21 cellular contexts compared by ENCODE assay signal in the genomic region with DNA sequence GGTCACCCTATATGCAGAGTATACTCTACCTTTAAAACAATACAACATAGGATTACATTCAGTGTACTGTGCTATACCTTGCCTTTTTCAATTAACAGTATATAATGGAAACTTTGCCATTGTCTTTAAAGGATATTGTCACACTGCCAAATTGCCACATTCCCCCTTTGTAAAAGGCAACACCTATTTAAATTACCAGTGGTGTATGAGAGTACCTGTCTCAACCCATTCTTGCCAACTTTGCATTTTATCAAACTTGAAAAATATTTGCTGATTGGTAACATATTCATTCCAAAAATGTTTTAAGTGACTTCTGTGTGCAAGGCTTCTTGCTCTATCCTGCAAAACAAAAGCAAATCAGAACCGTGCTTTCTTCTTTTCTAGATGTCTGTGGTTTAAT.
DNase-seq lines count a peak whose midpoint lies in the region; ATAC-seq, FAIRE-seq and TF ChIP-seq lines count a peak whose summit lies in the region.
"Had no signal": no experiment of that assay in that cellular context is flagged by ENCODE, and none has a peak within 500 bp of the region (broad histone marks: within the 10 kb centered on the region; RNA-seq: fewer than 3 reads in every experiment).

No MANE protein-coding gene starts in this region.

- H3K27me3 Mint-ChIP-seq in type B pancreatic cell: no peaks in the 10 kb centered on the region
- peaks cover 0 to 1% of the 10 kb centered on the region in 2 donors for H3K27me3 Mint-ChIP-seq in CD4-positive, alpha-beta memory T cell

- CTCF ChIA-PET in HepG2 (lab: Yijun Ruan, JAX; ENCODE audit: low intra/inter-chr PET ratio, low total read pairs): no interaction called here
- CTCF ChIA-PET in CD4-positive, alpha-beta memory T cell (lab: Charles Lee; ENCODE audit: partially characterized antibody): no interaction called here

- no TSS peak for BruUV-seq in HepG2 (replicated peaks; lab: Mats Ljungman, UMichigan)

- H3K36me3 Mint-ChIP-seq in type B pancreatic cell: no peaks in the 10 kb centered on the region
- no peaks in the 10 kb centered on the region for H3K36me3 Mint-ChIP-seq in CD4-positive, alpha-beta memory T cell
- H3K36me3 Mint-ChIP-seq: CD8-positive, alpha-beta T cell had no signal

- no peak for TF ChIP-seq RAD21 in HepG2 (CRISPR knock-in tag; IDR thresholded peaks at IDR 0.05)

- H3K4me1 ChIP-seq in HepG2 (ENCODE audit: insufficient read depth, low read length) (peaks cover 85% of the 10 kb centered on the region), right lobe of liver (no peaks in the 10 kb centered on the region), uterus (peaks cover 0 to 3% of the 10 kb centered on the region in 2 donors)
- H3K4me1 ChIP-seq in CD4-positive, alpha-beta memory T cell (ENCODE audit: insufficient read depth, low read length): no peaks in the 10 kb centered on the region
- H3K4me1 ChIP-seq: BE2C had no signal

- H3K4me1 Mint-ChIP-seq in type B pancreatic cell (ENCODE audit: unreplicated experiment): peaks cover 63% of the 10 kb centered on the region
- no peaks in the 10 kb centered on the region for H3K4me1 Mint-ChIP-seq in CD4-positive, alpha-beta memory T cell

- TF ChIP-seq POLR2A in HepG2 (IDR thresholded peaks at IDR 0.05; ENCODE audit: insufficient read depth in 1 of 2, low read depth in 2 of 2, low read length in 2 of 2) (no peak), right lobe of liver (IDR thresholded peaks at IDR 0.05) (no peak), uterus (IDR thresholded peaks at IDR 0.05) (no peak)

- no peak overlapping the region for H3K4me3 ChIP-seq in HepG2 (replicated peaks in 1 of 3; ENCODE audit: insufficient read depth in 1 of 3, low read depth in 2 of 3, low read length in 3 of 3)
- no peak overlapping the region for H3K4me3 ChIP-seq in right lobe of liver
- no peak overlapping the region for H3K4me3 ChIP-seq in uterus
- H3K4me3 ChIP-seq in CD4-positive, alpha-beta memory T cell (ENCODE audit: low read length in 2 of 2): no peak overlapping the region

- intact Hi-C loops in HepG2 (cut with micrococcal nuclease; ENCODE audit: unreplicated experiment) (loop anchor here (2.0 to 5.0 kb wide), 3 partner anchors 59 to 91 kb away; partner anchors contain the start of gene FMNL2), right lobe of liver (cut with DNase I) (no loop called here), uterus (cut with DNase I; ENCODE audit: low total_unique reads) (no loop called here)
- intact Hi-C loops in CD4-positive, alpha-beta memory T cell (cut with micrococcal nuclease): no loop called here

- TF ChIP-seq CTCF in HepG2 (CRISPR knock-in tag; IDR thresholded peaks at IDR 0.05) (no peak), right lobe of liver (IDR thresholded peaks at IDR 0.05) (no peak), type B pancreatic cell (conservative IDR thresholded peaks at IDR 0.05) (no peak), uterus (IDR thresholded peaks at IDR 0.05) (no peak)

- H3K27me3 ChIP-seq in HepG2 (ENCODE audit: control insufficient read depth in 1 of 2, insufficient read depth in 2 of 2, low read length in 2 of 2) (no peaks in the 10 kb centered on the region), right lobe of liver (no peaks in the 10 kb centered on the region), uterus (no peaks in the 10 kb centered on the region)
- no peaks in the 10 kb centered on the region for H3K27me3 ChIP-seq in CD4-positive, alpha-beta memory T cell (ENCODE audit: insufficient read depth, low read length)
- H3K27me3 ChIP-seq: BE2C had no signal

- peak overlapping the region; percentile 56 for H3K27ac Mint-ChIP-seq in type B pancreatic cell
- no peak overlapping the region for H3K27ac Mint-ChIP-seq in CD4-positive, alpha-beta memory T cell
- H3K27ac Mint-ChIP-seq: CD8-positive, alpha-beta T cell had no signal

- H3K9ac ChIP-seq in HepG2 (ENCODE audit: insufficient read depth, low read depth, low read length): no peak overlapping the region
- H3K9ac ChIP-seq: KMS-11 had no signal

- H3K4me3 Mint-ChIP-seq in type B pancreatic cell: peak overlapping the region; percentile 11
- no peak overlapping the region for H3K4me3 Mint-ChIP-seq in CD4-positive, alpha-beta memory T cell
- H3K4me3 Mint-ChIP-seq: CD8-positive, alpha-beta T cell had no signal

- H3K36me3 ChIP-seq in HepG2 (replicated peaks in 1 of 2; ENCODE audit: control insufficient read depth in 1 of 2, insufficient read depth in 2 of 2, low read length in 2 of 2) (no peaks in the 10 kb centered on the region; a peak in 1 of 5 replicates), right lobe of liver (no peaks in the 10 kb centered on the region), uterus (no peaks in the 10 kb centered on the region)
- no peaks in the 10 kb centered on the region for H3K36me3 ChIP-seq in CD4-positive, alpha-beta memory T cell (ENCODE audit: insufficient read depth, low read length)
- H3K36me3 ChIP-seq: BE2C had no signal

- peaks cover 8% of the 10 kb centered on the region for H4K20me1 ChIP-seq in HepG2 (ENCODE audit: insufficient read depth, low read length)

- WGBS in HepG2 (ENCODE audit: low lambda C conversion rate): 93% methylated on average over 1 of the region's 1 CpG
- 56% methylated on average over 1 of the region's 1 CpG for WGBS in right lobe of liver (ENCODE audit: insufficient coverage, low coverage, low lambda C conversion rate, missing lambda C conversion rate)

- no peak for TF ChIP-seq EP300 in HepG2 (IDR thresholded peaks at IDR 0.05; ENCODE audit: low read depth in 2 of 2, low read length in 2 of 2)
- TF ChIP-seq EP300 in HepG2 (CRISPR knock-in tag; IDR thresholded peaks at IDR 0.05; ENCODE audit: borderline replicate concordance): no peak

- no peak overlapping the region for H3K4me2 ChIP-seq in HepG2 (ENCODE audit: low read depth, low read length)
- H3K4me2 ChIP-seq: KMS-11 had no signal

- H3K9me3 Mint-ChIP-seq in type B pancreatic cell: no peaks in the 10 kb centered on the region
- H3K9me3 Mint-ChIP-seq in CD4-positive, alpha-beta memory T cell: no peaks in the 10 kb centered on the region
- H3K9me3 Mint-ChIP-seq: CD8-positive, alpha-beta T cell had no signal

- FAIRE-seq in HepG2 (lab: Jason Lieb, UNC): no peak
- FAIRE-seq: GM12892 had no signal

- peaks cover 87% of the 10 kb centered on the region for H3K79me2 ChIP-seq in HepG2 (ENCODE audit: insufficient read depth, low read length)

- DNase-seq in HepG2 (ENCODE audit: low spot score): no peak
- DNase-seq in right lobe of liver: no peak
- no peak for DNase-seq in type B pancreatic cell (ENCODE audit: extremely low spot score, unreplicated experiment)
- DNase-seq in activated naive CD4-positive, alpha-beta T cell (lab: John Stamatoyannopoulos, UW): no peak
- DNase-seq in uterus: no peak
- DNase-seq in CD4-positive, alpha-beta memory T cell: no peak
- DNase-seq: 8988T; BE2C; Calu3; CD8-positive, alpha-beta T cell; NCI-H1417 treated with DMSO at 0.1 percent for 48 hours; NCI-H187 treated with DMSO at 0.1 percent for 48 hours; NCI-H2227 treated with DMSO at 0.1 percent for 48 hours; NCI-H510A treated with DMSO at 0.1 percent for 48 hours; NCI-H774; OCI-M1; SIG-M5 had no signal

- in situ Hi-C loops in HepG2 (cut with HindIII; ENCODE audit: extremely low pct_ligation_motif_present, low pct_unique_long_range_greater_than_20kb): no loop called here

- no peak overlapping the region for H2AFZ ChIP-seq in HepG2 (ENCODE audit: low read length)

- H3K9me3 ChIP-seq in HepG2 (ENCODE audit: low read length) (no peaks in the 10 kb centered on the region), right lobe of liver (no peaks in the 10 kb centered on the region), uterus (no peaks in the 10 kb centered on the region)
- H3K9me3 ChIP-seq in CD4-positive, alpha-beta memory T cell (ENCODE audit: control insufficient read depth in 1 of 2, low read length in 2 of 2): no peaks in the 10 kb centered on the region
- H3K9me3 ChIP-seq: BE2C had no signal

- POLR2A ChIA-PET in HepG2 (lab: Yijun Ruan, JAX): no interaction called here
- POLR2A ChIA-PET in CD4-positive, alpha-beta memory T cell (lab: Charles Lee; ENCODE audit: partially characterized antibody): no interaction called here

- H3K27ac ChIP-seq in HepG2 (ENCODE audit: extremely low read length, insufficient read depth, low read length) (no peak overlapping the region), right lobe of liver (no peak overlapping the region), angular gyrus (ENCODE audit: low read depth, low read length) (peak overlapping the region; percentile 46), uterus (no peak overlapping the region)
- H3K27ac ChIP-seq in CD4-positive, alpha-beta memory T cell (ENCODE audit: low read depth, low read length): no peak overlapping the region
- H3K27ac ChIP-seq: KMS-11 had no signal

- ATAC-seq in HepG2 (no peak), right lobe of liver (no peak), esophagus mucosa (peak; percentile 42)
- ATAC-seq: CD8-positive, alpha-beta T cell had no signal

TF ChIP-seq in HepG2, 621 proteins besides CTCF, POLR2A, EP300 and RAD21:
- TF ChIP-seq RBM22 (optimal IDR thresholded peaks at IDR 0.05; ENCODE audit: low read length) (peak; percentile 31), CBX1 (IDR thresholded peaks at IDR 0.05; ENCODE audit: low read depth) (no peak), MAFF (IDR thresholded peaks at IDR 0.05; ENCODE audit: low read depth, low read length) (peak; percentile 86), MAFK (conservative IDR thresholded peaks at IDR 0.05 in 1 of 2, IDR thresholded peaks at IDR 0.05 in 1 of 2; ENCODE audit: low read length in 2 of 2) (peak; percentile 73 to 88)
TF ChIP-seq in HepG2: peak in this region for 3.
